ENCODE assay signal across 22 cellular contexts in the genomic region with DNA sequence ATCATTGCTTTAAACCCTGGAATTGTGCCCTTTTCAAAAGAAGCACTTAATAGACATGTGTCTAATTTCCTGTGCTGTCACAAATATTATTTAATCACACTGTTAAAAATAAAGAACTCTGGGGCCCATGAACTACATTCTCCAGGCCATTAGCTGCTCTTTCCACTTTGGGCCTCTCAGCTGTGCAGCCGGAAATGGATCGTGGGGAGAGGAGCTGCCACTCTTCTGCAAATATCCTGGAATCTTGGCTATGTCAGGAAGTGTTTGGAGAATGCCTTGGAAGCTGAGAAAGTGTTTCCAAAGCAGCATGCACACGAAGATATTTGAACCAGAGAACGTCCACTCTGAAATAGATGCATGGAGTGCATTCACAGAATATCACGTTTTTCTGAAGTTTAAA.
"Had no signal": no experiment of that assay in that cellular context is flagged by ENCODE, and none has a peak within 500 bp of the region (broad histone marks: within the 10 kb centered on the region; RNA-seq: fewer than 3 reads in every experiment).

No MANE protein-coding gene starts in this region.

- H3K9me3 ChIP-seq: body of pancreas, esophagus squamous epithelium, heart left ventricle, thyroid gland, upper lobe of right lung had no signal

- H3K9me3 Mint-ChIP-seq: activated CD4-positive, alpha-beta T cell treated with anti-CD3 and anti-CD28 coated beads, Interleukin-2, amount 10 ng/mL, durations not matched to agents 24 days and 14 days; activated CD8-positive, alpha-beta T cell treated with anti-CD3 and anti-CD28 coated beads for 36 hours; activated naive CD8-positive, alpha-beta T cell treated with anti-CD3 and anti-CD28 coated beads, Interleukin-2, amount 50 U/mL, for 24 hours; activated T-helper 1 cell treated with anti-CD3 and anti-CD28 coated beads, Interleukin-12 subunit alpha, Interleukin-12 subunit beta, Interleukin-2, Interleukin-4 antibody, amounts not matched to agents 30 ng/mL and 10 ng/mL and 1 ng/mL, durations not matched to agents 14 hours and 24 hours and 36 hours; effector memory CD8-positive, alpha-beta T cell; natural killer cell; stimulated activated naive CD8-positive, alpha-beta T cell treated with anti-CD3 and anti-CD28 coated beads, Interleukin-15, Interleukin-2, amounts not matched to agents 100 ng/mL and 50 ng/mL, for 24 hours had no signal

- DNase-seq: activated CD4-positive, alpha-beta T cell treated with anti-CD3 and anti-CD28 coated beads, Interleukin-2, amount 10 ng/mL, durations not matched to agents 24 days and 14 days; activated CD8-positive, alpha-beta T cell treated with anti-CD3 and anti-CD28 coated beads for 36 hours; activated gamma-delta T cell; activated naive CD4-positive, alpha-beta T cell treated with anti-CD3 and anti-CD28 coated beads, Interleukin-2, amount 50 U/mL, for 16 hours; activated naive CD8-positive, alpha-beta T cell treated with anti-CD3 and anti-CD28 coated beads, Interleukin-2, amount 50 U/mL, for 24 hours; body of pancreas; caudate nucleus; dorsolateral prefrontal cortex; effector memory CD8-positive, alpha-beta T cell; esophagus squamous epithelium; natural killer cell; retina; stimulated activated CD4-positive, alpha-beta T cell treated with anti-CD3 and anti-CD28 coated beads, Interleukin-12 subunit alpha, Interleukin-12 subunit beta, amount 100 ng/mL, for 4 hours; substantia nigra; thyroid gland; upper lobe of right lung had no signal

- H3K36me3 ChIP-seq: esophagus squamous epithelium, heart left ventricle, thyroid gland, upper lobe of right lung had no signal

- H3K36me3 Mint-ChIP-seq: natural killer cell had no signal

- H3K4me1 Mint-ChIP-seq: activated CD4-positive, alpha-beta T cell treated with anti-CD3 and anti-CD28 coated beads, Interleukin-2, amount 10 ng/mL, durations not matched to agents 24 days and 14 days; activated naive CD8-positive, alpha-beta T cell treated with anti-CD3 and anti-CD28 coated beads, Interleukin-2, amount 50 U/mL, for 24 hours; natural killer cell had no signal

- ATAC-seq: activated CD8-positive, alpha-beta T cell treated with anti-CD3 and anti-CD28 coated beads for 36 hours; activated naive CD8-positive, alpha-beta T cell treated with anti-CD3 and anti-CD28 coated beads, Interleukin-2, amount 50 U/mL, for 24 hours; body of pancreas; effector memory CD8-positive, alpha-beta T cell; heart left ventricle; natural killer cell; SK-N-SH treated with all-trans-retinoic acid at 6 μM for 48 hours; upper lobe of right lung had no signal

- H3K4me3 ChIP-seq: body of pancreas, dorsolateral prefrontal cortex, esophagus squamous epithelium, heart left ventricle, lung, thyroid gland, upper lobe of right lung had no signal

- H3K4me3 Mint-ChIP-seq: activated CD4-positive, alpha-beta T cell treated with anti-CD3 and anti-CD28 coated beads, Interleukin-2, amount 10 ng/mL, durations not matched to agents 24 days and 14 days; activated CD8-positive, alpha-beta T cell treated with anti-CD3 and anti-CD28 coated beads for 36 hours; activated naive CD8-positive, alpha-beta T cell treated with anti-CD3 and anti-CD28 coated beads, Interleukin-2, amount 50 U/mL, for 24 hours; activated T-helper 1 cell treated with anti-CD3 and anti-CD28 coated beads, Interleukin-12 subunit alpha, Interleukin-12 subunit beta, Interleukin-2, Interleukin-4 antibody, amounts not matched to agents 30 ng/mL and 10 ng/mL and 1 ng/mL, durations not matched to agents 14 hours and 24 hours and 36 hours; effector memory CD8-positive, alpha-beta T cell; natural killer cell; stimulated activated naive CD8-positive, alpha-beta T cell treated with anti-CD3 and anti-CD28 coated beads, Interleukin-15, Interleukin-2, amounts not matched to agents 100 ng/mL and 50 ng/mL, for 24 hours had no signal

- H3K27ac Mint-ChIP-seq: activated CD4-positive, alpha-beta T cell treated with anti-CD3 and anti-CD28 coated beads, Interleukin-2, amount 10 ng/mL, durations not matched to agents 24 days and 14 days; activated CD8-positive, alpha-beta T cell treated with anti-CD3 and anti-CD28 coated beads for 36 hours; activated naive CD8-positive, alpha-beta T cell treated with anti-CD3 and anti-CD28 coated beads, Interleukin-2, amount 50 U/mL, for 24 hours; activated T-helper 1 cell treated with anti-CD3 and anti-CD28 coated beads, Interleukin-12 subunit alpha, Interleukin-12 subunit beta, Interleukin-2, Interleukin-4 antibody, amounts not matched to agents 30 ng/mL and 10 ng/mL and 1 ng/mL, durations not matched to agents 14 hours and 24 hours and 36 hours; effector memory CD8-positive, alpha-beta T cell; natural killer cell; progenitor cell of endocrine pancreas; stimulated activated naive CD8-positive, alpha-beta T cell treated with anti-CD3 and anti-CD28 coated beads, Interleukin-15, Interleukin-2, amounts not matched to agents 100 ng/mL and 50 ng/mL, for 24 hours had no signal

- H3K27me3 ChIP-seq: body of pancreas, dorsolateral prefrontal cortex, esophagus squamous epithelium, heart left ventricle, thyroid gland, upper lobe of right lung had no signal

- H3K27me3 Mint-ChIP-seq: progenitor cell of endocrine pancreas; stimulated activated naive CD8-positive, alpha-beta T cell treated with anti-CD3 and anti-CD28 coated beads, Interleukin-15, Interleukin-2, amounts not matched to agents 100 ng/mL and 50 ng/mL, for 24 hours had no signal

- H3K4me1 ChIP-seq: body of pancreas, esophagus squamous epithelium, thyroid gland had no signal

- H3K27ac ChIP-seq: body of pancreas, dorsolateral prefrontal cortex, esophagus squamous epithelium, thyroid gland, upper lobe of right lung had no signal
